Comparison of ENCODE assay signal across 9 cellular contexts in the genomic region with DNA sequence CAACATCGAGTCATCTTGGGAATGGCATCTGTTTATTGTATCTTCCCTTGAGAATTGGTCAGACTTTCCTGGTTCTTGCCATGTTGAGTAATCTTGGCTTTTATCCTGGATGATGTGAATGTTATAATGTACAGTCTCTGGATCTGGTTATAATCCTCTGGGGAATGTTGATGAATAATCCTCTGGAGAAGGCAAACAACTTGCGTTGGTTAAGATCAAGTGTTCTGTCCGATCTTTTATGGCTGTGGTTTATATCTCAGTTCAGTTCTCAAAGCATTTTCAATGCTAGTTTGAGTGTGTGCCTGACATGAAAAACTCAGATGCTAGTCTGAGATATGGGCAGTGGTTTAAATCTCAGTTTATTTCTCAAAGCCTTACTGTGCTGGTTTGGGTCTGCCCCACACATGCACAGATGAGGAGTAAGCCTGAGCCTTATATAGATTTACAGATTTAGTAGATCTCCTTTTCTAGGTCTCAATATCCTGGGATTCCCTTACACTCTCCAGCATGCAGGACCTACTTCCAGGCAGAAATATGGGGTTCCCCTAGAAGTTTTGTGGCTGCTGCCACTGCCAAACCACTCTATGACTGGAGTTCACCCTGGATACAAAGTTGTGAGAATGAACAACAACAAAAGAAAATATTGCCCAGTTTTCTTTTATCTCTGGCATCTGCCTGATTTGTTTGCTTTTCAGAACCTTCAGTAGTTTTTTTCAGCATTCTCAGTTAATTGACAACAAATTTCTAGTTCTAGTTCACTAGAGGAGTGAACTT.
DNase-seq lines count a peak whose midpoint lies in the region; ATAC-seq and TF ChIP-seq lines count a peak whose summit lies in the region.
"Had no signal": no experiment of that assay in that cellular context is flagged by ENCODE, and none has a peak within 500 bp of the region (broad histone marks: within the 10 kb centered on the region; RNA-seq: fewer than 3 reads in every experiment).

No MANE protein-coding gene starts in this region.

- intact Hi-C loops in left colon (cut with DNase I, micrococcal nuclease) (loop anchor here in 1 of 2 donors (10.0 kb wide), 1 partner anchor 187 kb away; no protein-coding TSS in a partner anchor), uterus (cut with DNase I; ENCODE audit: low total_unique reads) (no loop called here), natural killer cell (cut with micrococcal nuclease) (no loop called here)

- no peaks in the 10 kb centered on the region for H3K9me3 Mint-ChIP-seq in natural killer cell

- H3K4me1 ChIP-seq in uterus = no peaks in the 10 kb centered on the region

- H3K27me3 ChIP-seq in uterus = no peaks in the 10 kb centered on the region

- no peak for TF ChIP-seq POLR2A in uterus (IDR thresholded peaks at IDR 0.05)

- TF ChIP-seq CTCF in astrocyte of the cerebellum (IDR thresholded peaks at IDR 0.05; ENCODE audit: low read depth, low read length, missing control alignments) (no peak), uterus (IDR thresholded peaks at IDR 0.05) (no peak), natural killer cell (IDR thresholded peaks at IDR 0.05) (no peak)

- H3K4me3 Mint-ChIP-seq in natural killer cell = no peak overlapping the region
- H3K4me3 Mint-ChIP-seq: activated naive CD8-positive, alpha-beta T cell treated with anti-CD3 and anti-CD28 coated beads, Interleukin-2, amount 10 ng/mL, durations not matched to agents 7 days and 5 days had no signal

- in situ Hi-C loops in astrocyte of the cerebellum (cut with HindIII; ENCODE audit: low sequenced_read_pairs) = no loop called here

- DNase-seq in HT-29 (ENCODE audit: low spot score) (peak; percentile 29), astrocyte of the cerebellum (ENCODE audit: low read depth) (peak; percentile 98), left colon (no peak), uterus (peak in 1 of 2 donors; percentile 24), natural killer cell (no peak), DMS153 treated with DMSO at 0.1 percent for 48 hours (lab: John Stamatoyannopoulos, UW; ENCODE audit: unreplicated experiment) (no peak)
- DNase-seq: activated naive CD8-positive, alpha-beta T cell treated with anti-CD3 and anti-CD28 coated beads, Interleukin-2, amount 10 ng/mL, durations not matched to agents 7 days and 5 days; NCI-H2081 treated with DMSO at 0.1 percent for 48 hours had no signal

- peaks cover 0 to 3% of the 10 kb centered on the region in 2 donors for H3K27me3 Mint-ChIP-seq in natural killer cell (ENCODE audit: low read depth in 2 of 2)

- H3K36me3 ChIP-seq in uterus = no peaks in the 10 kb centered on the region

- no peaks in the 10 kb centered on the region for H3K9me3 ChIP-seq in uterus

- ATAC-seq in left colon = peak; percentile 69
- no peak for ATAC-seq in natural killer cell
- no peak for ATAC-seq in HG02981 (IDR thresholded peaks at IDR 0.05; ENCODE audit: unreplicated experiment)

- H3K4me1 Mint-ChIP-seq in natural killer cell = peaks cover 5 to 9% of the 10 kb centered on the region in 2 donors

- peak overlapping the region; percentile 61 to 67 for H3K27ac ChIP-seq in uterus

- no peak overlapping the region for H3K27ac Mint-ChIP-seq in natural killer cell
- H3K27ac Mint-ChIP-seq: activated naive CD8-positive, alpha-beta T cell treated with anti-CD3 and anti-CD28 coated beads, Interleukin-2, amount 10 ng/mL, durations not matched to agents 7 days and 5 days had no signal

- H3K4me3 ChIP-seq in astrocyte of the cerebellum (ENCODE audit: low read depth, low read length) = no peak overlapping the region
- H3K4me3 ChIP-seq in uterus = no peak overlapping the region

- no peaks in the 10 kb centered on the region for H3K36me3 Mint-ChIP-seq in natural killer cell
- H3K36me3 Mint-ChIP-seq: activated naive CD8-positive, alpha-beta T cell treated with anti-CD3 and anti-CD28 coated beads, Interleukin-2, amount 10 ng/mL, durations not matched to agents 7 days and 5 days had no signal

Comparison
In these comparisons a context has a peak if more than half of its experiments do, and no peak if none do; other contexts are left out.
1. DNase-seq: peak in HT-29 (single experiment) and astrocyte of the cerebellum (single experiment); none in left colon (0 of 2), natural killer cell (single experiment) and DMS153 treated with DMSO at 0.1 percent for 48 hours (single experiment).